In the genomic region with DNA sequence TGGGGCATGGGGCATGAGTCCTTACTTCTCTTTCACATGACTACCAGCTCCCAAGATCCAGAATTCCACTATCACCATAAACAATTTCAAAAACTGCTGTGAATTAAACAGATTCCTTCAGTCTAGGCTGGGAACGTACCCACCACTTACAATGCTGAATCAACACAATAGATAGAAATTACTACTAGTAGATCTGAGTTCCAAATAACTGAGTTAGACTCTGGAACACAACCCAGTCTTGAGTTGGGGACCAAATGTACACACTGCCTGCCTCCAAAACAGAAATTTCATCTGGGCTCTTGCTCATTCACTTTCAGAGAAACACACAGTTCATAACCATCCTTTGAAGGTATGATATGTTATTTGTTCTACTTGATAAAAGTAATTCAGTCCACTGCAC, we compare ENCODE assay signal across 11 cellular contexts. TPM values are rescaled to one million over a fixed set of nuclear protein-coding genes. Genes with fewer than 3 reads are reported as not detected.
A peak's percentile ranks its signal among the peaks of the same experiment; 100 is the strongest.
DNase-seq lines count a peak whose midpoint lies in the region; ATAC-seq, FAIRE-seq and TF ChIP-seq lines count a peak whose summit lies in the region.
"Had no signal": no experiment of that assay in that cellular context is flagged by ENCODE, and none has a peak within 500 bp of the region (broad histone marks: within the 10 kb centered on the region; RNA-seq: fewer than 3 reads in every experiment).

No MANE protein-coding gene starts in this region.

- H3K4me3 ChIP-seq in IMR-90 (ENCODE audit: insufficient read depth, low read depth, low read length) (no peak overlapping the region), K562 (no peak overlapping the region; the same call in 1 of the 2 replicates), suprapubic skin (no peak overlapping the region), ovary (no peak overlapping the region)

- H3K4me1 Mint-ChIP-seq in memory B cell: peaks cover 51% of the 10 kb centered on the region

- H3K4me1 ChIP-seq in IMR-90 (ENCODE audit: control insufficient read depth, insufficient read depth, low read length) (peaks cover 37% of the 10 kb centered on the region), K562 (replicated peaks in 1 of 2; ENCODE audit: control insufficient read depth in 2 of 2, insufficient read depth in 2 of 2, low read length in 2 of 2) (peaks cover 13 to 69% of the 10 kb centered on the region in 2 experiments), suprapubic skin (peaks cover 53% of the 10 kb centered on the region), ovary (ENCODE audit: insufficient read depth) (peaks cover 7% of the 10 kb centered on the region)

- H2BK120ac ChIP-seq in IMR-90 (ENCODE audit: low read depth, low read length): peak overlapping the region; percentile 83

- TF ChIP-seq POLR2A in IMR-90 (IDR thresholded peaks at IDR 0.05; ENCODE audit: low read depth, low read length): no peak; the same call in 1 of the 2 replicates
- TF ChIP-seq POLR2A in K562 (conservative IDR thresholded peaks at IDR 0.05): no peak
- TF ChIP-seq POLR2A in suprapubic skin (IDR thresholded peaks at IDR 0.05): no peak
- no peak for TF ChIP-seq POLR2A in ovary (IDR thresholded peaks at IDR 0.05)

- H2AK9ac ChIP-seq in IMR-90 (replicated peaks; ENCODE audit: low read depth, low read length, poor library complexity): no peak overlapping the region

- CTCF ChIA-PET in IMR-90 (lab: Yijun Ruan, JAX): no interaction called here
- CTCF ChIA-PET in K562 (lab: Yijun Ruan, JAX; ENCODE audit: low intra/inter-chr PET ratio): no interaction called here

- peak overlapping the region; percentile 93 for H2AK5ac ChIP-seq in IMR-90 (ENCODE audit: low read depth, low read length)

- TF ChIP-seq EP300 in K562 (IDR thresholded peaks at IDR 0.05; ENCODE audit: low read length): no peak
- no peak for TF ChIP-seq EP300 in suprapubic skin (IDR thresholded peaks at IDR 0.05)
- no peak for TF ChIP-seq EP300 in ovary (IDR thresholded peaks at IDR 0.05)

- H3K9me3 ChIP-seq in IMR-90 (ENCODE audit: control insufficient read depth, insufficient read depth, low read length) (no peaks in the 10 kb centered on the region), K562 (replicated peaks; ENCODE audit: control insufficient read depth, insufficient read depth, low read depth, low read length) (no peaks in the 10 kb centered on the region), suprapubic skin (no peaks in the 10 kb centered on the region), ovary (no peaks in the 10 kb centered on the region)

- WGBS in IMR-90 (ENCODE audit: extremely low coverage in 2 of 2, insufficient read length in 1 of 2), 2 experiments: no CpG with 5 or more reads among the region's 1 CpG
- WGBS in K562 (ENCODE audit: insufficient coverage, low coverage, missing lambda C conversion rate): 44% methylated on average over 1 of the region's 1 CpG
- 50% methylated on average over 1 of the region's 1 CpG for WGBS in suprapubic skin
- WGBS in ovary, 3 donors: 31 to 47% (median 39%) methylated on average over 1 of the region's 1 CpG

- no peaks in the 10 kb centered on the region for H3K36me3 Mint-ChIP-seq in memory B cell

- peaks cover 0 to 18% of the 10 kb centered on the region in 2 experiments; a peak in 2 of 4 replicates for H3K79me1 ChIP-seq in IMR-90 (ENCODE audit: low read depth in 1 of 2, low read length in 2 of 2)

- peaks cover 13% of the 10 kb centered on the region for H3K9me1 ChIP-seq in IMR-90 (ENCODE audit: insufficient read depth, low read length)
- peaks cover 4% of the 10 kb centered on the region for H3K9me1 ChIP-seq in K562 (ENCODE audit: control insufficient read depth, insufficient read depth, low read length)

- H2BK15ac ChIP-seq in IMR-90 (ENCODE audit: low read depth, low read length): peak overlapping the region; percentile 77; the same call in 2 of the 3 replicates

- peak overlapping the region; percentile 58 for H3K27ac Mint-ChIP-seq in memory B cell

- peak overlapping the region; percentile 82 to 90 for H4K8ac ChIP-seq in IMR-90 (ENCODE audit: low read depth in 2 of 2, low read length in 2 of 2)

- peak overlapping the region; percentile 63 for H3K4me2 ChIP-seq in IMR-90 (ENCODE audit: low read depth, low read length)
- peak overlapping the region; percentile 63 for H3K4me2 ChIP-seq in K562 (ENCODE audit: insufficient read depth, low read length)

- H4K20me1 ChIP-seq in IMR-90 (ENCODE audit: insufficient read depth, low read length) (peaks cover 75% of the 10 kb centered on the region), K562 (replicated peaks; ENCODE audit: control insufficient read depth, insufficient read depth, low read length) (peaks cover 47% of the 10 kb centered on the region)

- H3K36me3 ChIP-seq in IMR-90 (ENCODE audit: control insufficient read depth, insufficient read depth, low read length): peaks cover 2% of the 10 kb centered on the region; the same call in 1 of the 2 replicates
- H3K36me3 ChIP-seq in K562 (ENCODE audit: control insufficient read depth, insufficient read depth, low read length): peaks cover 23% of the 10 kb centered on the region
- H3K36me3 ChIP-seq in suprapubic skin: no peaks in the 10 kb centered on the region
- no peaks in the 10 kb centered on the region for H3K36me3 ChIP-seq in ovary

- dilution Hi-C loops in IMR-90 (cut with HindIII; ENCODE audit: low sequenced_read_pairs, unreplicated experiment): no loop called here

- H3K56ac ChIP-seq in IMR-90 (ENCODE audit: extremely low read depth, insufficient read depth, low read length): peak overlapping the region; percentile 82

- POLR2A ChIA-PET in IMR-90 (lab: Charles Lee; ENCODE audit: unreplicated experiment): interaction anchor here (0.6 to 1.2 kb wide), 3 partner anchors 9 to 141 kb away, joined by 3 to 6 read pairs (median 3); no protein-coding TSS in a partner anchor
- POLR2A ChIA-PET in K562 (lab: Yijun Ruan, JAX): interaction anchor here (0.6 to 5.1 kb wide), 5 partner anchors 8 to 362 kb away, joined by 3 to 27 read pairs (median 3); no protein-coding TSS in a partner anchor

- ATAC-seq in IMR-90 (ENCODE audit: low read depth) (peak; percentile 2), K562 (peak; percentile 20), memory B cell (ENCODE audit: low read depth) (no peak), GM19328 (IDR thresholded peaks at IDR 0.05; ENCODE audit: unreplicated experiment) (no peak), GM21529 (IDR thresholded peaks at IDR 0.05; ENCODE audit: unreplicated experiment) (no peak)

- H3K9me3 Mint-ChIP-seq in memory B cell: no peaks in the 10 kb centered on the region

- TSS peak; percentile 77 for BruUV-seq in IMR-90 (replicated peaks; lab: Mats Ljungman, UMichigan)
- BruUV-seq in K562 (replicated peaks; lab: Mats Ljungman, UMichigan): no TSS peak

- no peaks in the 10 kb centered on the region for H3K27me3 Mint-ChIP-seq in memory B cell

- no peak for TF ChIP-seq CTCF in IMR-90 (conservative IDR thresholded peaks at IDR 0.05; ENCODE audit: low read depth, low read length)
- no peak for TF ChIP-seq CTCF in K562 (IDR thresholded peaks at IDR 0.05 in 2 of 3, conservative IDR thresholded peaks at IDR 0.05 in 1 of 3; ENCODE audit: insufficient read depth in 2 of 3, low read depth in 1 of 3, low read length in 3 of 3)
- no peak for TF ChIP-seq CTCF in suprapubic skin (IDR thresholded peaks at IDR 0.05)
- TF ChIP-seq CTCF in ovary (IDR thresholded peaks at IDR 0.05): no peak

- peak overlapping the region; percentile 95 for H3K4ac ChIP-seq in IMR-90 (ENCODE audit: low read depth, low read length)

- H3K9ac ChIP-seq in IMR-90 (ENCODE audit: low read depth, low read length) (peak overlapping the region; percentile 74), K562 (ENCODE audit: insufficient read depth in 1 of 2, low read depth in 2 of 2, low read length in 2 of 2) (peak overlapping the region; percentile 55 to 85)

- H3K18ac ChIP-seq in IMR-90 (ENCODE audit: low read depth, low read length): peak overlapping the region; percentile 90

- H2BK20ac ChIP-seq in IMR-90 (ENCODE audit: low read depth, low read length): peak overlapping the region; percentile 57

- H3K27me3 ChIP-seq in IMR-90 (ENCODE audit: control insufficient read depth, insufficient read depth, low read length) (no peaks in the 10 kb centered on the region), K562 (ENCODE audit: control insufficient read depth in 2 of 2, insufficient read depth in 2 of 2, low read length in 2 of 2) (no peaks in the 10 kb centered on the region), suprapubic skin (no peaks in the 10 kb centered on the region), ovary (no peaks in the 10 kb centered on the region)

- H3K23ac ChIP-seq in IMR-90 (ENCODE audit: low read depth, low read length): peak overlapping the region; percentile 92

- peak overlapping the region; percentile 98 for H3K27ac ChIP-seq in IMR-90 (ENCODE audit: insufficient read depth, low read length)
- peak overlapping the region; percentile 70 for H3K27ac ChIP-seq in K562 (ENCODE audit: extremely low read depth, low read depth, low read length)
- H3K27ac ChIP-seq in suprapubic skin: peak overlapping the region; percentile 64
- no peak overlapping the region for H3K27ac ChIP-seq in ovary

- no peak overlapping the region for H3K4me3 Mint-ChIP-seq in memory B cell

- no peak for FAIRE-seq in K562 (lab: Jason Lieb, UNC)
- FAIRE-seq: HTR-8/SVneo had no signal

- peak overlapping the region; percentile 65 for H4K5ac ChIP-seq in IMR-90 (ENCODE audit: low read depth, low read length)

- intact Hi-C loops in IMR-90 (cut with micrococcal nuclease): loop anchor here (1.0 to 2.0 kb wide), 2 partner anchors 26 to 132 kb away; no protein-coding TSS in a partner anchor
- intact Hi-C loops in K562 (cut with micrococcal nuclease): no loop called here
- intact Hi-C loops in ovary (cut with DNase I): loop anchor here in 1 of 4 donors (10.0 kb wide), 1 partner anchor 58 kb away; no protein-coding TSS in a partner anchor

- in situ Hi-C loops in IMR-90 (cut with MboI; ENCODE audit: low sequenced_read_pairs) (loop anchor here (10.0 kb wide), 1 partner anchor 132 kb away; a partner anchor contains a TSS), K562 (cut with MboI) (no loop called here)

- peak overlapping the region; percentile 92 for H2BK5ac ChIP-seq in IMR-90 (ENCODE audit: low read depth, low read length, poor library complexity, severe bottlenecking)

- no peak overlapping the region for H2AFZ ChIP-seq in IMR-90 (replicated peaks; ENCODE audit: low read length, poor library complexity)
- H2AFZ ChIP-seq in K562 (ENCODE audit: low read depth, low read length): no peak overlapping the region

- DNase-seq in IMR-90: no peak
- no peak for DNase-seq in K562 (ENCODE audit: extremely low read depth in 1 of 4, low spot score in 3 of 4)
- DNase-seq in memory B cell (ENCODE audit: low spot score in 2 of 2): no peak
- no peak for DNase-seq in suprapubic skin (ENCODE audit: low spot score in 2 of 2)
- no peak for DNase-seq in ovary
- no peak for DNase-seq in HCEC 1CT
- DNase-seq: NCI-H1417 treated with DMSO at 0.1 percent for 48 hours, NCI-H748 treated with DMSO at 0.1 percent for 48 hours had no signal

- peaks cover 100% of the 10 kb centered on the region for H3K79me2 ChIP-seq in K562 (ENCODE audit: control insufficient read depth, insufficient read depth, low read length)

- H3K14ac ChIP-seq in IMR-90 (replicated peaks; ENCODE audit: low read depth, low read length): peak overlapping the region; percentile 97

- no peak for TF ChIP-seq RAD21 in IMR-90 (IDR thresholded peaks at IDR 0.05; ENCODE audit: low read length)
- no peak for TF ChIP-seq RAD21 in K562 (CRISPR knock-in tag; conservative IDR thresholded peaks at IDR 0.05 in 1 of 2, IDR thresholded peaks at IDR 0.05 in 1 of 2)

- peak overlapping the region; percentile 86 for H4K91ac ChIP-seq in IMR-90 (ENCODE audit: insufficient read depth, low read depth, low read length)

RNA-seq across cellular contexts. Expression of a gene that starts 8.9 kb away (rescaled TPM):
- total RNA-seq in IMR-90 (2012; rRNA removed) (1,042 and 1,100 TPM in 2 replicates), K562 (2014; rRNA removed) (118 and 123 TPM in 2 replicates), K562 (2014; rRNA removed; fragmentation: Illumina TruSeq; extraction: Trizol) (154 and 166 TPM in 2 replicates), K562 (2015; rRNA removed; fragmentation: Illumina TruSeq; extraction: Trizol) (141 and 147 TPM in 2 replicates), K562 (2021) (206 TPM in 2 replicates), suprapubic skin (100 to 1,000 TPM; 117 to 175 (median 142) TPM), ovary (100 to 1,000 TPM in 5 of 7 donors, 10 to 100 TPM in 2; 58.7 to 143 (median 113) TPM)
- polyA plus RNA-seq in IMR-90 (2012; rRNA removed) (591 and 675 TPM in 2 replicates), K562 (2011; rRNA removed) (265 and 280 TPM in 2 replicates), K562 (2014; fragmentation: Illumina TruSeq; extraction: Trizol) (142 and 159 TPM in 2 replicates), K562 (2014; fragmentation: Nextera tagmentation; extraction: Ambion mirVana) (10 to 100 TPM; 55.2 to 68.6 TPM), K562 (2014; rRNA removed) (125 and 150 TPM in 2 replicates), ovary (100 to 1,000 TPM in 1 of 2 donors, 10 to 100 TPM in 1; 35.1 to 122 TPM)
- 183 and 262 TPM in 2 replicates for polyA plus RNA-seq in IMR-90 (2012; cell fraction: cytosol; rRNA removed)
- 145 and 350 TPM in 2 replicates for polyA plus RNA-seq in IMR-90 (2012; cell fraction: nucleus; rRNA removed; ENCODE audit: low replicate concordance)
- 275 and 365 TPM in 2 replicates for total RNA-seq in K562 (2011; cell fraction: chromatin; rRNA removed; ENCODE audit: low replicate concordance)
- 109 and 134 TPM in 2 replicates for total RNA-seq in K562 (2011; cell fraction: nucleolus; rRNA removed)
- 215 and 268 TPM in 2 replicates for total RNA-seq in K562 (2011; cell fraction: nucleoplasm; rRNA removed)
- polyA plus RNA-seq in K562 (2011; cell fraction: cytosol; rRNA removed): 140 and 201 TPM in 2 replicates
- polyA plus RNA-seq in K562 (2011; cell fraction: nucleus; rRNA removed): 132 and 151 TPM in 2 replicates
- 106 and 126 TPM in 2 replicates for polyA plus RNA-seq in K562 (2012)
- polyA minus RNA-seq in K562 (2011; rRNA and poly(A)+ RNA removed): 667 and 775 TPM in 2 replicates
- 210 and 245 TPM in 2 replicates for polyA minus RNA-seq in K562 (2011; cell fraction: cytosol; rRNA and poly(A)+ RNA removed)
- 85.0 and 160 TPM in 2 replicates for polyA minus RNA-seq in K562 (2011; cell fraction: nucleus; rRNA and poly(A)+ RNA removed)

Comparison
In these comparisons a context has a peak if more than half of its experiments do, and no peak if none do; other contexts are left out.
1. ATAC-seq: peak in IMR-90 (single experiment) and K562 (single experiment); none in memory B cell (single experiment), GM19328 (single experiment) and GM21529 (single experiment).
2. H3K27ac ChIP-seq: peak in IMR-90 (single experiment), K562 (single experiment) and suprapubic skin (single experiment); none in ovary (0 of 2).